25 cellular contexts compared by ENCODE assay signal in the genomic region with DNA sequence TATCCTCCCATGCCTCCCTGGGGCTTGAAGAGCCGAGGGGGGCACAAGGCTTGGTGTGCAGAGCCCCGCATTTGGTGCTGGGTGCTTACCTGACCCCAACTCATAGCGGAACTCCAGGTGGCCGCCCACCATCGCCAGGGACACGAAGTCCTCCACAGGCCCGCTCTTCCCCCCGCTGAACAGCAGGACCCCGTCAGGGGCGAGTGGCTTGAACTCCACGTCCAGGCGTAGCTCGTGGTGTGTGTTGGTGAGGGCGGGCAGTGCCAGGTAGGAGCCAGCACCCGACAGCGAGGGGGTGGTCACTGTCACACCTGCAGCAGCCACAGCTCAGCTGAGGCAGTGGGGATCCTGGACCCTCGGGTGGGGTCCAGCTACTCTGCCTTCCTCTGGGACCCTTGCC. TPM values are rescaled to one million over a fixed set of nuclear protein-coding genes. Genes with fewer than 3 reads are reported as not detected.
"Had no signal": no experiment of that assay in that cellular context is flagged by ENCODE, and none has a peak within 500 bp of the region (broad histone marks: within the 10 kb centered on the region; RNA-seq: fewer than 3 reads in every experiment).

No MANE protein-coding gene starts in this region.

- H3K9me3 ChIP-seq: SJCRH30 had no signal

- H3K4me1 ChIP-seq: SJCRH30 had no signal

- FAIRE-seq: HTR-8/SVneo, RCC 7860 had no signal

- H3K27me3 Mint-ChIP-seq: IgD-negative memory B cell had no signal

- H3K27ac ChIP-seq: HL-60, SJCRH30 had no signal

- ATAC-seq: SK-N-SH treated with all-trans-retinoic acid at 6 μM for 48 hours had no signal

- DNase-seq: KBM-7, MV-4-11, NCI-H1048, NCI-H1105, NCI-H1417, NCI-H1436 treated with DMSO at 0.1 percent for 48 hours, NCI-H1694 treated with DMSO at 0.1 percent for 48 hours, NCI-H1930, NCI-H2081, NCI-H2107, NCI-H2227 treated with DMSO at 0.1 percent for 48 hours, NCI-H524, NCI-H526 treated with DMSO at 0.1 percent for 48 hours, NCI-H748 treated with DMSO at 0.1 percent for 48 hours, RPMI8226, SHP77, SJCRH30 had no signal

- H3K4me3 ChIP-seq: SJCRH30 had no signal

- H3K27me3 ChIP-seq: SJCRH30 had no signal

- H3K27ac Mint-ChIP-seq: IgD-negative memory B cell had no signal

RNA-seq across cellular contexts. Expression of a gene that starts 17.2 kb away (rescaled TPM):
- total RNA-seq: LHCN-M2, MCF 10A, NCI-H460 had no signal
